In genomic region chr9:21964925-21965385, GRCh38 we compare ENCODE assay signal across 1 cellular context.
A peak's percentile ranks its signal among the peaks of the same experiment; 100 is the strongest.
TF ChIP-seq lines count a peak whose summit lies in the region.

No MANE protein-coding gene starts in this region.

TF ChIP-seq in HepG2, 621 proteins besides CTCF, POLR2A, EP300 and RAD21:
- TF ChIP-seq ZNF770 (CRISPR knock-in tag; IDR thresholded peaks at IDR 0.05) (0 out of 2 replicates have a peak, but pooled peaks have one; percentile 5), HDAC1 (CRISPR knock-in tag; IDR thresholded peaks at IDR 0.05) (no peak), GABPB1 (CRISPR knock-in tag; IDR thresholded peaks at IDR 0.05) (0 out of 2 replicates have a peak, but pooled peaks have one; percentile 6)
